Comparison of ENCODE assay signal across 30 cellular contexts in genomic region chr2:62349788-62350187, GRCh38.
"Had no signal": no experiment of that assay in that cellular context is flagged by ENCODE, and none has a peak within 500 bp of the region (broad histone marks: within the 10 kb centered on the region; RNA-seq: fewer than 3 reads in every experiment).

No MANE protein-coding gene starts in this region.

- H3K4me1 Mint-ChIP-seq: immature natural killer cell, nephron, neural crest cell had no signal

- H3K36me3 ChIP-seq: left lung, lower lobe of right lung, neutrophil, stomach, thyroid gland, transverse colon, upper lobe of left lung, vagina had no signal

- H3K4me3 Mint-ChIP-seq: immature natural killer cell; naive thymus-derived CD8-positive, alpha-beta T cell; nephron; neural crest cell; stimulated activated naive B cell treated with anti-CD40 and anti-IgM and Interleukin-4, amounts not matched to agents 10 μg/mL and 1 μg/mL and 100 μg/mL, for 72 hours had no signal

- H3K27me3 ChIP-seq: hepatocyte, left lung, neutrophil, stomach, testis, thyroid gland, transverse colon, upper lobe of left lung, vagina had no signal

- H3K27ac ChIP-seq: hepatocyte, left lung, lower lobe of right lung, neutrophil, parathyroid adenoma, skin epidermis, stomach, testis, thyroid gland, transverse colon, upper lobe of left lung, vagina had no signal

- ATAC-seq: left colon; left lung; lower lobe of right lung; naive thymus-derived CD8-positive, alpha-beta T cell; right cardiac atrium; sciatic nerve; stimulated activated naive B cell treated with anti-CD40 and anti-IgM and Interleukin-4, amounts not matched to agents 10 μg/mL and 1 μg/mL and 100 μg/mL, for 72 hours; stimulated activated naive CD8-positive, alpha-beta T cell treated with anti-CD3 and anti-CD28 coated beads, Interleukin-15, Interleukin-2, amounts not matched to agents 100 U/mL and 50 U/mL, for 24 hours had no signal

- H3K4me1 ChIP-seq: left lung, lower lobe of right lung, parathyroid adenoma, stomach, testis, thyroid gland, transverse colon, upper lobe of left lung, vagina had no signal

- H3K4me3 ChIP-seq: hepatocyte, left lung, lower lobe of right lung, skin epidermis, stomach, testis, thyroid gland, transverse colon, upper lobe of left lung, vagina had no signal

- DNase-seq: immature natural killer cell; kidney; left colon; left lung; lower lobe of right lung; mammary epithelial cell; mesenchymal stem cell; naive thymus-derived CD8-positive, alpha-beta T cell; occipital lobe; retina; right cardiac atrium; stimulated activated CD4-positive, alpha-beta T cell treated with anti-CD3 and anti-CD28 coated beads, Interleukin-12 subunit alpha, Interleukin-12 subunit beta, amount 100 ng/mL, for 4 hours; stimulated activated CD4-positive, alpha-beta T cell treated with anti-CD3 and anti-CD28 coated beads, Interleukin-15, amount 100 ng/mL, for 24 hours; stimulated activated CD4-positive, alpha-beta T cell treated with anti-CD3 and anti-CD28 coated beads, Interleukin-2, amount 100 ng/mL, for 24 hours; stimulated activated CD4-positive, alpha-beta T cell treated with anti-CD3 and anti-CD28 coated beads, Interleukin-4, amount 100 ng/mL, for 1 hour; stimulated activated naive B cell treated with anti-CD40 and anti-IgM and Interleukin-4, amounts not matched to agents 10 μg/mL and 1 μg/mL and 100 μg/mL, for 72 hours; stimulated activated naive CD8-positive, alpha-beta T cell treated with anti-CD3 and anti-CD28 coated beads, Interleukin-15, Interleukin-2, amounts not matched to agents 100 U/mL and 50 U/mL, for 24 hours; stomach; testis; thyroid gland; transverse colon; upper lobe of left lung had no signal

- H3K27me3 Mint-ChIP-seq: naive thymus-derived CD8-positive, alpha-beta T cell; stimulated activated naive B cell treated with anti-CD40 and anti-IgM and Interleukin-4, amounts not matched to agents 10 μg/mL and 1 μg/mL and 100 μg/mL, for 72 hours had no signal

- H3K9me3 ChIP-seq: lower lobe of right lung, neutrophil, testis, thyroid gland, vagina had no signal

- H3K27ac Mint-ChIP-seq: immature natural killer cell, nephron had no signal
